ENCODE assay signal across 8 cellular contexts in genomic region chr10:11560076-11560709, GRCh38. TPM values are rescaled to one million over a fixed set of nuclear protein-coding genes. Genes with fewer than 3 reads are reported as not detected.
DNase-seq lines count a peak whose midpoint lies in the region; ATAC-seq, FAIRE-seq and TF ChIP-seq lines count a peak whose summit lies in the region.

No MANE protein-coding gene starts in this region.

- CTCF ChIA-PET in PC-9 (lab: Charles Lee), result no interaction called here

- H3K4me3 ChIP-seq in pancreas (no peak overlapping the region), tibial nerve (no peak overlapping the region), PC-9 (no peak overlapping the region)

- H3K27ac ChIP-seq in pancreas, result no peak overlapping the region
- no peak overlapping the region for H3K27ac ChIP-seq in tibial nerve
- H3K27ac ChIP-seq in PC-9, result no peak overlapping the region

- FAIRE-seq in pancreas (lab: Jason Lieb, UNC), result no peak

- POLR2A ChIA-PET in PC-9 (lab: Charles Lee; ENCODE audit: unreplicated experiment), result interaction anchor here (0.6 kb wide), 1 partner anchor 8 kb away, joined by 4 read pairs; no protein-coding TSS in a partner anchor

- intact Hi-C loops in pancreas (cut with DNase I), result no loop called here
- intact Hi-C loops in PC-9 (cut with micrococcal nuclease; ENCODE audit: unreplicated experiment), result loop anchor here (1.0 kb wide), 1 partner anchor 13 kb away; no protein-coding TSS in a partner anchor

- H3K79me2 ChIP-seq in PC-9 (ENCODE audit: low read depth), result peaks cover 57% of the 10 kb centered on the region

- TF ChIP-seq POLR2A in tibial nerve (IDR thresholded peaks at IDR 0.05), result no peak

- H3K9me3 ChIP-seq in pancreas (no peaks in the 10 kb centered on the region), tibial nerve (peaks cover 0 to 6% (median 2%) of the 10 kb centered on the region in 4 donors), PC-9 (ENCODE audit: insufficient read depth, low read depth) (no peaks in the 10 kb centered on the region)

- H4K20me1 ChIP-seq in PC-9 (ENCODE audit: insufficient read depth), result no peaks in the 10 kb centered on the region

- no TSS peak for BruUV-seq in PC-9 (replicated peaks; lab: Mats Ljungman, UMichigan)

- H2AFZ ChIP-seq in PC-9, result no peak overlapping the region

- H3K9me2 ChIP-seq in PC-9 (ENCODE audit: insufficient read depth), result no peaks in the 10 kb centered on the region

- DNase-seq in OCI-M1 (lab: John Stamatoyannopoulos, UW) (peak; percentile 82), pancreas (no peak), tibial nerve (ENCODE audit: low spot score in 2 of 2) (no peak), PC-9 (no peak), DMS153 treated with DMSO at 0.1 percent for 48 hours (lab: John Stamatoyannopoulos, UW; ENCODE audit: unreplicated experiment) (no peak)
- DNase-seq in stimulated activated naive CD4-positive, alpha-beta T cell treated with Interleukin-2 at 50 U/mL for 16 hours (lab: John Stamatoyannopoulos, UW), result no peak

- H3K4me2 ChIP-seq in PC-9, result no peak overlapping the region

- no peaks in the 10 kb centered on the region for H3F3A ChIP-seq in PC-9 (ENCODE audit: insufficient read depth, low read depth)

- TF ChIP-seq EP300 in tibial nerve (IDR thresholded peaks at IDR 0.05), result no peak

- no peaks in the 10 kb centered on the region for H3K27me3 ChIP-seq in pancreas
- no peaks in the 10 kb centered on the region for H3K27me3 ChIP-seq in tibial nerve
- H3K27me3 ChIP-seq in PC-9 (ENCODE audit: insufficient read depth, low read depth), result no peaks in the 10 kb centered on the region

- TF ChIP-seq CTCF in pancreas (IDR thresholded peaks at IDR 0.05), result no peak
- TF ChIP-seq CTCF in tibial nerve (IDR thresholded peaks at IDR 0.05), result no peak
- no peak for TF ChIP-seq CTCF in PC-9 (conservative IDR thresholded peaks at IDR 0.05)

- no peaks in the 10 kb centered on the region for H3K36me3 ChIP-seq in pancreas
- H3K36me3 ChIP-seq in tibial nerve, result peaks cover 0 to 4% (median 0%) of the 10 kb centered on the region in 3 donors
- no peaks in the 10 kb centered on the region for H3K36me3 ChIP-seq in PC-9 (ENCODE audit: low read depth)

- WGBS in pancreas, 2 donors, result 23 to 26% methylated on average over 4 of the region's 4 CpGs
- WGBS in tibial nerve, 2 donors, result 73 to 75% methylated on average over 4 of the region's 4 CpGs

- H3K4me1 ChIP-seq in pancreas (peaks cover 6 to 19% (median 11%) of the 10 kb centered on the region in 3 donors), tibial nerve (peaks cover 0 to 7% (median 0%) of the 10 kb centered on the region in 4 donors), PC-9 (replicated peaks; ENCODE audit: insufficient read depth) (no peaks in the 10 kb centered on the region)

- ATAC-seq in GM18907 (IDR thresholded peaks at IDR 0.05; ENCODE audit: unreplicated experiment) (peak; percentile 81), HG02973 (IDR thresholded peaks at IDR 0.05; ENCODE audit: unreplicated experiment) (peak; percentile 77), pancreas (peak; percentile 65 to 81 (median 73))

RNA-seq across cellular contexts. Expression of gene USP6NL, which starts 51.3 kb away (rescaled TPM):
- total RNA-seq in pancreas (10 to 100 TPM in 1 of 6 donors, 1 to 10 TPM in 5; 4.2 to 10.4 (median 6.0) TPM), tibial nerve (10 to 100 TPM; 21.8 to 33.9 (median 25.0) TPM), PC-9 (2021) (16.8 and 22.1 TPM in 2 replicates)
- polyA plus RNA-seq in pancreas, result 1 to 10 TPM; 2.2 to 3.8 TPM
